21 cellular contexts compared by ENCODE assay signal in genomic region chr18:22219568-22220355, GRCh38. TPM values are rescaled to one million over a fixed set of nuclear protein-coding genes. Genes with fewer than 3 reads are reported as not detected.
DNase-seq lines count a peak whose midpoint lies in the region; ATAC-seq and TF ChIP-seq lines count a peak whose summit lies in the region.
"Had no signal": no experiment of that assay in that cellular context is flagged by ENCODE, and none has a peak within 500 bp of the region (broad histone marks: within the 10 kb centered on the region; RNA-seq: fewer than 3 reads in every experiment).

No MANE protein-coding gene starts in this region.

- no peaks in the 10 kb centered on the region for H3K79me2 ChIP-seq in neural progenitor cell (ENCODE audit: low read depth)
- H3K79me2 ChIP-seq: parathyroid adenoma had no signal

- H3K36me3 Mint-ChIP-seq in neural progenitor cell = no peaks in the 10 kb centered on the region
- no peaks in the 10 kb centered on the region for H3K36me3 Mint-ChIP-seq in activated naive CD8-positive, alpha-beta T cell treated with anti-CD3 and anti-CD28 coated beads for 36 hours
- H3K36me3 Mint-ChIP-seq: activated CD4-positive, alpha-beta memory T cell treated with anti-CD3 and anti-CD28 coated beads for 36 hours; natural killer cell; stimulated activated effector memory CD8-positive, alpha-beta T cell treated with anti-CD3 and anti-CD28 coated beads, Interleukin-12 subunit alpha, Interleukin-12 subunit beta, amount 100 ng/mL, for 72 hours had no signal

- no peak overlapping the region for H3K4me3 ChIP-seq in neural progenitor cell
- H3K4me3 ChIP-seq: gastroesophageal sphincter, SK-N-MC had no signal

- H3K27me3 ChIP-seq in neural progenitor cell = peaks cover 58% of the 10 kb centered on the region
- H3K27me3 ChIP-seq: gastroesophageal sphincter had no signal

- DNase-seq in NCI-H82 (lab: John Stamatoyannopoulos, UW) = peak; percentile 14
- DNase-seq in NCI-H82 treated with DMSO at 0.1 percent for 48 hours (lab: John Stamatoyannopoulos, UW; ENCODE audit: unreplicated experiment) = no peak
- DNase-seq in HuH-7 (ENCODE audit: low spot score) = peak; percentile 34
- peak; percentile 37 for DNase-seq in dermis blood vessel endothelial cell
- peak; percentile 10 for DNase-seq in neural progenitor cell (ENCODE audit: low spot score)
- no peak for DNase-seq in activated naive CD8-positive, alpha-beta T cell treated with anti-CD3 and anti-CD28 coated beads for 36 hours
- no peak for DNase-seq in GM03348 (ENCODE audit: low spot score)
- DNase-seq: activated B cell treated with CpG ODN at 0.5 μM for 24 hours; activated CD4-positive, alpha-beta memory T cell treated with anti-CD3 and anti-CD28 coated beads for 36 hours; activated gamma-delta T cell; activated T-cell treated with anti-CD3 and anti-CD28 coated beads for 4 hours; natural killer cell; NCI-H187 treated with DMSO at 0.1 percent for 48 hours; NCI-H226 had no signal

- TF ChIP-seq CTCF in neural progenitor cell (IDR thresholded peaks at IDR 0.05) = peak; percentile 11

- H3K9ac ChIP-seq in neural progenitor cell = no peak overlapping the region
- H3K9ac ChIP-seq: parathyroid adenoma had no signal

- peaks cover 12% of the 10 kb centered on the region for H3K27me3 Mint-ChIP-seq in neural progenitor cell (ENCODE audit: insufficient read depth, low read depth)
- no peaks in the 10 kb centered on the region for H3K27me3 Mint-ChIP-seq in activated naive CD8-positive, alpha-beta T cell treated with anti-CD3 and anti-CD28 coated beads for 36 hours
- H3K27me3 Mint-ChIP-seq: activated CD4-positive, alpha-beta memory T cell treated with anti-CD3 and anti-CD28 coated beads for 36 hours had no signal

- no peaks in the 10 kb centered on the region for H3F3A ChIP-seq in neural progenitor cell (ENCODE audit: low read depth)

- H3K4me1 Mint-ChIP-seq in neural progenitor cell = peaks cover 3% of the 10 kb centered on the region
- peaks cover 8% of the 10 kb centered on the region for H3K4me1 Mint-ChIP-seq in activated naive CD8-positive, alpha-beta T cell treated with anti-CD3 and anti-CD28 coated beads for 36 hours
- H3K4me1 Mint-ChIP-seq: activated B cell treated with CpG ODN at 0.5 μM for 24 hours had no signal

- no peak overlapping the region for H3K4me3 Mint-ChIP-seq in neural progenitor cell
- no peak overlapping the region for H3K4me3 Mint-ChIP-seq in activated naive CD8-positive, alpha-beta T cell treated with anti-CD3 and anti-CD28 coated beads for 36 hours
- H3K4me3 Mint-ChIP-seq: activated B cell treated with CpG ODN at 0.5 μM for 24 hours; activated CD4-positive, alpha-beta memory T cell treated with anti-CD3 and anti-CD28 coated beads for 36 hours; natural killer cell; stimulated activated effector memory CD8-positive, alpha-beta T cell treated with anti-CD3 and anti-CD28 coated beads, Interleukin-12 subunit alpha, Interleukin-12 subunit beta, amount 100 ng/mL, for 72 hours had no signal

- no peaks in the 10 kb centered on the region for H3K9me3 ChIP-seq in neural progenitor cell (ENCODE audit: low read depth)
- H3K9me3 ChIP-seq: gastroesophageal sphincter had no signal

- H3K9me3 Mint-ChIP-seq in neural progenitor cell = no peaks in the 10 kb centered on the region
- H3K9me3 Mint-ChIP-seq in activated naive CD8-positive, alpha-beta T cell treated with anti-CD3 and anti-CD28 coated beads for 36 hours = no peaks in the 10 kb centered on the region
- H3K9me3 Mint-ChIP-seq: activated B cell treated with CpG ODN at 0.5 μM for 24 hours; activated CD4-positive, alpha-beta memory T cell treated with anti-CD3 and anti-CD28 coated beads for 36 hours; stimulated activated effector memory CD8-positive, alpha-beta T cell treated with anti-CD3 and anti-CD28 coated beads, Interleukin-12 subunit alpha, Interleukin-12 subunit beta, amount 100 ng/mL, for 72 hours had no signal

- no peak overlapping the region for H3K4me2 ChIP-seq in neural progenitor cell

- H3K27ac Mint-ChIP-seq in neural progenitor cell = no peak overlapping the region
- no peak overlapping the region for H3K27ac Mint-ChIP-seq in activated naive CD8-positive, alpha-beta T cell treated with anti-CD3 and anti-CD28 coated beads for 36 hours
- H3K27ac Mint-ChIP-seq: activated B cell treated with CpG ODN at 0.5 μM for 24 hours; activated CD4-positive, alpha-beta memory T cell treated with anti-CD3 and anti-CD28 coated beads for 36 hours; natural killer cell; stimulated activated effector memory CD8-positive, alpha-beta T cell treated with anti-CD3 and anti-CD28 coated beads, Interleukin-12 subunit alpha, Interleukin-12 subunit beta, amount 100 ng/mL, for 72 hours had no signal

- ATAC-seq in HG02678 (IDR thresholded peaks at IDR 0.05; ENCODE audit: unreplicated experiment) = no peak
- ATAC-seq: gastroesophageal sphincter; natural killer cell; stimulated activated effector memory CD8-positive, alpha-beta T cell treated with anti-CD3 and anti-CD28 coated beads, Interleukin-12 subunit alpha, Interleukin-12 subunit beta, amount 100 ng/mL, for 72 hours had no signal

- H3K4me1 ChIP-seq in neural progenitor cell = no peaks in the 10 kb centered on the region
- H3K4me1 ChIP-seq: gastroesophageal sphincter, parathyroid adenoma had no signal

- H4K20me1 ChIP-seq in neural progenitor cell (ENCODE audit: low read depth) = no peaks in the 10 kb centered on the region

- H3K36me3 ChIP-seq in neural progenitor cell = no peaks in the 10 kb centered on the region
- H3K36me3 ChIP-seq: gastroesophageal sphincter had no signal

- no peak overlapping the region for H3K27ac ChIP-seq in neural progenitor cell
- H3K27ac ChIP-seq: epithelial cell of prostate, gastroesophageal sphincter, parathyroid adenoma, SK-N-MC had no signal

- H2AFZ ChIP-seq in neural progenitor cell (replicated peaks) = no peak overlapping the region
- H2AFZ ChIP-seq: parathyroid adenoma had no signal

RNA-seq across cellular contexts. Expression of gene GATA6, which starts 50.4 kb away (rescaled TPM):
- total RNA-seq in dermis blood vessel endothelial cell = 0.51 and 0.98 TPM in 2 replicates
- total RNA-seq in neural progenitor cell (ENCODE audit: low replicate concordance) = 0.26 and 0.28 TPM in 2 replicates
- total RNA-seq in activated naive CD8-positive, alpha-beta T cell treated with anti-CD3 and anti-CD28 coated beads for 36 hours = not detected
- total RNA-seq: activated B cell treated with CpG ODN at 0.5 μM for 24 hours; T-helper 2 cell treated with Interferon-gamma antibody and Interleukin-4, amounts not matched to agents 100 ng/mL and 5 ng/mL, for 36 hours had no signal

Comparison
In these comparisons a context has a peak if more than half of its experiments do, and no peak if none do; other contexts are left out.
1. DNase-seq: peak in NCI-H82 (single experiment), HuH-7 (single experiment), dermis blood vessel endothelial cell (single experiment) and neural progenitor cell (single experiment); none in NCI-H82 treated with DMSO at 0.1 percent for 48 hours (single experiment), activated naive CD8-positive, alpha-beta T cell treated with anti-CD3 and anti-CD28 coated beads for 36 hours (single experiment) and GM03348 (single experiment).